12 cellular contexts compared by ENCODE assay signal in genomic region chr9:110933350-110934001, GRCh38.
DNase-seq lines count a peak whose midpoint lies in the region; ATAC-seq, FAIRE-seq and TF ChIP-seq lines count a peak whose summit lies in the region.
"Had no signal": no experiment of that assay in that cellular context is flagged by ENCODE, and none has a peak within 500 bp of the region (broad histone marks: within the 10 kb centered on the region; RNA-seq: fewer than 3 reads in every experiment).

No MANE protein-coding gene starts in this region.

- no peak overlapping the region for H3K4me3 Mint-ChIP-seq in activated naive CD8-positive, alpha-beta T cell treated with anti-CD3 and anti-CD28 coated beads for 36 hours
- no peak overlapping the region for H3K4me3 Mint-ChIP-seq in activated naive CD8-positive, alpha-beta T cell treated with anti-CD3 and anti-CD28 coated beads, Interleukin-2, amount 50 U/mL, for 24 hours

- H3K9me3 Mint-ChIP-seq in activated naive CD8-positive, alpha-beta T cell treated with anti-CD3 and anti-CD28 coated beads for 36 hours = no peaks in the 10 kb centered on the region
- H3K9me3 Mint-ChIP-seq in activated naive CD8-positive, alpha-beta T cell treated with anti-CD3 and anti-CD28 coated beads, Interleukin-2, amount 50 U/mL, for 24 hours = no peaks in the 10 kb centered on the region

- H3K27ac Mint-ChIP-seq in activated naive CD8-positive, alpha-beta T cell treated with anti-CD3 and anti-CD28 coated beads for 36 hours = peak overlapping the region; percentile 42
- no peak overlapping the region for H3K27ac Mint-ChIP-seq in activated naive CD8-positive, alpha-beta T cell treated with anti-CD3 and anti-CD28 coated beads, Interleukin-2, amount 50 U/mL, for 24 hours

- no peaks in the 10 kb centered on the region for H3K27me3 ChIP-seq in Peyer's patch
- H3K27me3 ChIP-seq in aorta (ENCODE audit: control insufficient read depth in 1 of 2, insufficient read depth in 2 of 2, low read length in 1 of 2) = no peaks in the 10 kb centered on the region

- no peak for TF ChIP-seq CTCF in Peyer's patch (IDR thresholded peaks at IDR 0.05)

- ATAC-seq in activated naive CD8-positive, alpha-beta T cell treated with anti-CD3 and anti-CD28 coated beads, Interleukin-2, amount 50 U/mL, for 24 hours = no peak
- ATAC-seq in HG02870 (IDR thresholded peaks at IDR 0.05; ENCODE audit: unreplicated experiment) (peak; percentile 70), aorta (ENCODE audit: low FRiP score) (no peak), sciatic nerve (no peak)
- ATAC-seq: esophagus mucosa, lower lobe of right lung had no signal

- H3K4me1 ChIP-seq in Peyer's patch (peaks cover 0 to 12% (median 0%) of the 10 kb centered on the region in 4 donors), aorta (ENCODE audit: control insufficient read depth in 1 of 2, insufficient read depth in 2 of 2, low read length in 2 of 2) (peaks cover 2 to 11% of the 10 kb centered on the region in 2 donors)

- 22 to 24% methylated on average over 4 of the region's 4 CpGs for WGBS in aorta, 2 donors

- DNase-seq in activated naive CD8-positive, alpha-beta T cell treated with anti-CD3 and anti-CD28 coated beads for 36 hours = no peak
- DNase-seq in activated naive CD8-positive, alpha-beta T cell treated with anti-CD3 and anti-CD28 coated beads, Interleukin-2, amount 50 U/mL, for 24 hours = no peak
- DNase-seq in Peyer's patch (no peak), aorta (no peak), frontal cortex (ENCODE audit: low spot score in 2 of 2) (no peak), sciatic nerve (ENCODE audit: low spot score) (no peak)
- DNase-seq in central memory CD4-positive, alpha-beta T cell = no peak
- DNase-seq: lower lobe of right lung, NCI-H82, WERI-Rb-1 had no signal

- H3K9me3 ChIP-seq in Peyer's patch (no peaks in the 10 kb centered on the region), aorta (ENCODE audit: control insufficient read depth, low read length) (no peaks in the 10 kb centered on the region)
- H3K9me3 ChIP-seq: lower lobe of right lung had no signal

- intact Hi-C loops in aorta (cut with DNase I) = no loop called here
- intact Hi-C loops in sciatic nerve (cut with DNase I) = no loop called here

- no peaks in the 10 kb centered on the region for H3K27me3 Mint-ChIP-seq in activated naive CD8-positive, alpha-beta T cell treated with anti-CD3 and anti-CD28 coated beads for 36 hours
- no peaks in the 10 kb centered on the region for H3K27me3 Mint-ChIP-seq in activated naive CD8-positive, alpha-beta T cell treated with anti-CD3 and anti-CD28 coated beads, Interleukin-2, amount 50 U/mL, for 24 hours

- H3K4me3 ChIP-seq in Peyer's patch (no peak overlapping the region), aorta (ENCODE audit: low read length in 2 of 2) (no peak overlapping the region)
- H3K4me3 ChIP-seq: lower lobe of right lung had no signal

- no peak for FAIRE-seq in frontal cortex (lab: Jason Lieb, UNC)

- no peaks in the 10 kb centered on the region for H3K36me3 Mint-ChIP-seq in activated naive CD8-positive, alpha-beta T cell treated with anti-CD3 and anti-CD28 coated beads for 36 hours
- H3K36me3 Mint-ChIP-seq in activated naive CD8-positive, alpha-beta T cell treated with anti-CD3 and anti-CD28 coated beads, Interleukin-2, amount 50 U/mL, for 24 hours (ENCODE audit: low read depth) = no peaks in the 10 kb centered on the region

- H3K36me3 ChIP-seq in Peyer's patch (no peaks in the 10 kb centered on the region), aorta (ENCODE audit: control insufficient read depth in 1 of 2, insufficient read depth in 2 of 2, low read length in 1 of 2) (no peaks in the 10 kb centered on the region)
- H3K36me3 ChIP-seq: lower lobe of right lung, WERI-Rb-1 had no signal

- no peak for TF ChIP-seq POLR2A in Peyer's patch (IDR thresholded peaks at IDR 0.05)

- peak overlapping the region in 3 of 4 donors; percentile 15 to 59 (median 56) for H3K27ac ChIP-seq in Peyer's patch
- H3K27ac ChIP-seq in aorta (ENCODE audit: low read depth in 1 of 2, low read length in 2 of 2) = peak overlapping the region; percentile 19 to 77
- H3K27ac ChIP-seq: lower lobe of right lung, WERI-Rb-1 had no signal

- H3K4me1 Mint-ChIP-seq in activated naive CD8-positive, alpha-beta T cell treated with anti-CD3 and anti-CD28 coated beads for 36 hours = no peaks in the 10 kb centered on the region
- H3K4me1 Mint-ChIP-seq in activated naive CD8-positive, alpha-beta T cell treated with anti-CD3 and anti-CD28 coated beads, Interleukin-2, amount 50 U/mL, for 24 hours = peaks cover 1% of the 10 kb centered on the region
